13 cellular contexts compared by ENCODE assay signal in the genomic region with DNA sequence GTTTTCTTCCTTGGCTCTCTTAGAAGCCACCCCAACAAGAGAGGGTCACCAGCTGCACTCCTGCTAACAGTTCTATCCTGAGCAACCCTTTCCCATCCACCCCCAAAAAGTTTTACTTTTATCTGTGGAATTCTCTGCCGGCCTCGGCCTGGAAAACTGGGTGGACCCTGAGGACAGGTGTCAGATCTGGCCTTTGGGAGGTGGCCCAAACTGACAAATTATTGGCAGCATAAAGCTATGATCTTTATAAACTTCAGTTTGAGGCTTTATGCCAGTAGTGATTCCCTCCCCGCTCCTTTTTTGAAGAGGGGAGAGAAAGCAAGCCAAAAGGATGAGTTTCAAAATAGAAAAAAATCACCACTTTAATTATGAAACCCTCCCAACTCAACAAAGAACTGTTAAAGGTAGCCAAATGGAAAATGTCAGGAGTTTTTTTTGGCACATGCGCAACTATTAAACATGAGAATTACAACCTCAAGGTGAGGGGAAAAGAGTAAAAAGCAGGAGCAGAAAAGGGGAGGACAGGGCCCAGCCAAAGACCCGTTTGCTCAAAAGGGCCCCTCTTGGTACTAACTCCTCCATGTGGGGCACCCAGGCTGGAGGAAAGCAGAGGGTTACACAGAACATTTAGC. TPM values are rescaled to one million over a fixed set of nuclear protein-coding genes. Genes with fewer than 3 reads are reported as not detected.
A peak's percentile ranks its signal among the peaks of the same experiment; 100 is the strongest.
DNase-seq lines count a peak whose midpoint lies in the region; ATAC-seq, FAIRE-seq and TF ChIP-seq lines count a peak whose summit lies in the region.
"Had no signal": no experiment of that assay in that cellular context is flagged by ENCODE, and none has a peak within 500 bp of the region (broad histone marks: within the 10 kb centered on the region; RNA-seq: fewer than 3 reads in every experiment).

No MANE protein-coding gene starts in this region.

- H3K9me3 Mint-ChIP-seq in activated naive CD8-positive, alpha-beta T cell treated with anti-CD3 and anti-CD28 coated beads, Interleukin-2, amount 10 ng/mL, durations not matched to agents 7 days and 5 days = no peaks in the 10 kb centered on the region
- H3K9me3 Mint-ChIP-seq in natural killer cell treated with Interleukin-12 subunit alpha and Interleukin-12 subunit beta and Interleukin-15 and Interleukin-18, amount 100 ng/mL, for 72 hours = no peaks in the 10 kb centered on the region

- peaks cover 8% of the 10 kb centered on the region for H3K36me3 Mint-ChIP-seq in activated naive CD8-positive, alpha-beta T cell treated with anti-CD3 and anti-CD28 coated beads, Interleukin-2, amount 10 ng/mL, durations not matched to agents 7 days and 5 days
- H3K36me3 Mint-ChIP-seq in natural killer cell treated with Interleukin-12 subunit alpha and Interleukin-12 subunit beta and Interleukin-15 and Interleukin-18, amount 100 ng/mL, for 72 hours = no peaks in the 10 kb centered on the region

- H3K9ac ChIP-seq in HUES48 (ENCODE audit: low read depth, low read length) = no peak overlapping the region

- TF ChIP-seq CTCF in C4-2B (conservative IDR thresholded peaks at IDR 0.05) (no peak), WERI-Rb-1 (IDR thresholded peaks at IDR 0.05; ENCODE audit: low read depth, low read length) (no peak)

- DNase-seq in activated naive CD8-positive, alpha-beta T cell treated with anti-CD3 and anti-CD28 coated beads, Interleukin-2, amount 10 ng/mL, durations not matched to agents 7 days and 5 days = no peak
- DNase-seq in natural killer cell treated with Interleukin-12 subunit alpha and Interleukin-12 subunit beta and Interleukin-15 and Interleukin-18, amount 100 ng/mL, for 72 hours (ENCODE audit: low spot score) = no peak
- no peak for DNase-seq in SHP77 treated with DMSO at 0.1 percent for 48 hours (lab: John Stamatoyannopoulos, UW)
- no peak for DNase-seq in GM12891 (ENCODE audit: insufficient read length, low spot score)
- no peak for DNase-seq in WERI-Rb-1
- DNase-seq: NCI-H1048, NCI-H510A treated with DMSO at 0.1 percent for 48 hours had no signal

- no peaks in the 10 kb centered on the region for H3K9me3 ChIP-seq in HUES48 (ENCODE audit: control insufficient read depth, insufficient read depth, low read length)
- no peaks in the 10 kb centered on the region for H3K9me3 ChIP-seq in WERI-Rb-1 (ENCODE audit: severe bottlenecking)
- H3K9me3 ChIP-seq: tibial nerve had no signal

- H3K27ac Mint-ChIP-seq in activated naive CD8-positive, alpha-beta T cell treated with anti-CD3 and anti-CD28 coated beads, Interleukin-2, amount 10 ng/mL, durations not matched to agents 7 days and 5 days = peak overlapping the region; percentile 65
- H3K27ac Mint-ChIP-seq in natural killer cell treated with Interleukin-12 subunit alpha and Interleukin-12 subunit beta and Interleukin-15 and Interleukin-18, amount 100 ng/mL, for 72 hours = peak overlapping the region; percentile 10 to 64

- H3K27ac ChIP-seq in C4-2B (peak overlapping the region; percentile 57), HUES48 (ENCODE audit: low read depth, low read length) (peak overlapping the region; percentile 14), WERI-Rb-1 (no peak overlapping the region)

- H3K4me1 Mint-ChIP-seq in activated naive CD8-positive, alpha-beta T cell treated with anti-CD3 and anti-CD28 coated beads, Interleukin-2, amount 10 ng/mL, durations not matched to agents 7 days and 5 days = peaks cover 30% of the 10 kb centered on the region
- peaks cover 38 to 62% of the 10 kb centered on the region in 2 donors for H3K4me1 Mint-ChIP-seq in natural killer cell treated with Interleukin-12 subunit alpha and Interleukin-12 subunit beta and Interleukin-15 and Interleukin-18, amount 100 ng/mL, for 72 hours (ENCODE audit: low read depth in 2 of 2)

- peak; percentile 8 for ATAC-seq in activated naive CD8-positive, alpha-beta T cell treated with anti-CD3 and anti-CD28 coated beads, Interleukin-2, amount 10 ng/mL, durations not matched to agents 7 days and 5 days (ENCODE audit: low read depth)
- ATAC-seq in natural killer cell treated with Interleukin-12 subunit alpha and Interleukin-12 subunit beta and Interleukin-15 and Interleukin-18, amount 100 ng/mL, for 72 hours = peak in 1 of 2 donors; percentile 29
- ATAC-seq in GM18858 (IDR thresholded peaks at IDR 0.05; ENCODE audit: unreplicated experiment) = no peak

- TF ChIP-seq POLR2A in GM12891 (IDR thresholded peaks at IDR 0.05; ENCODE audit: low read depth, low read length) = no peak

- peak overlapping the region; percentile 13 for H3K4me3 Mint-ChIP-seq in activated naive CD8-positive, alpha-beta T cell treated with anti-CD3 and anti-CD28 coated beads, Interleukin-2, amount 10 ng/mL, durations not matched to agents 7 days and 5 days
- peak overlapping the region; percentile 67 for H3K4me3 Mint-ChIP-seq in natural killer cell treated with Interleukin-12 subunit alpha and Interleukin-12 subunit beta and Interleukin-15 and Interleukin-18, amount 100 ng/mL, for 72 hours

- H3K4me3 ChIP-seq in HUES48 (ENCODE audit: low read depth, low read length) (no peak overlapping the region), WERI-Rb-1 (ENCODE audit: low read depth, low read length) (no peak overlapping the region)
- H3K4me3 ChIP-seq: tibial nerve had no signal

- H3K36me3 ChIP-seq in HUES48 (ENCODE audit: control insufficient read depth, insufficient read depth, low read length) (peaks cover 4% of the 10 kb centered on the region; the same call in 1 of the 2 replicates), WERI-Rb-1 (no peaks in the 10 kb centered on the region)
- H3K36me3 ChIP-seq: tibial nerve had no signal

- FAIRE-seq in GM12891 (lab: Jason Lieb, UNC) = no peak
- FAIRE-seq: bronchial epithelial cell, islet of Langerhans had no signal

- H3K4me1 ChIP-seq in HUES48 (ENCODE audit: control insufficient read depth, insufficient read depth, low read length) = peaks cover 64% of the 10 kb centered on the region

- no peaks in the 10 kb centered on the region for H3K27me3 Mint-ChIP-seq in activated naive CD8-positive, alpha-beta T cell treated with anti-CD3 and anti-CD28 coated beads, Interleukin-2, amount 10 ng/mL, durations not matched to agents 7 days and 5 days
- H3K27me3 Mint-ChIP-seq in natural killer cell treated with Interleukin-12 subunit alpha and Interleukin-12 subunit beta and Interleukin-15 and Interleukin-18, amount 100 ng/mL, for 72 hours = no peaks in the 10 kb centered on the region

- POLR2A ChIA-PET in activated naive CD8-positive, alpha-beta T cell treated with anti-CD3 and anti-CD28 coated beads, Interleukin-2, amount 10 ng/mL, durations not matched to agents 7 days and 5 days (lab: Charles Lee) = no interaction called here

- H3K27me3 ChIP-seq in HUES48 (ENCODE audit: control insufficient read depth, insufficient read depth, low read length) (no peaks in the 10 kb centered on the region), WERI-Rb-1 (ENCODE audit: insufficient read depth, low read depth, severe bottlenecking) (no peaks in the 10 kb centered on the region)
- H3K27me3 ChIP-seq: tibial nerve had no signal

TF ChIP-seq in GM12891, 5 proteins besides CTCF, POLR2A, EP300 and RAD21:
- TF ChIP-seq TAF1 (IDR thresholded peaks at IDR 0.05; ENCODE audit: low read depth, low read length) (no peak), SPI1 (IDR thresholded peaks at IDR 0.05; ENCODE audit: low read depth, low read length) (no peak), POLR2AphosphoS5 (IDR thresholded peaks at IDR 0.05; ENCODE audit: low read depth, low read length) (no peak), PAX5 (IDR thresholded peaks at IDR 0.05; ENCODE audit: insufficient read depth, low read length, severe bottlenecking) (no peak), POU2F2 (IDR thresholded peaks at IDR 0.05; ENCODE audit: low read depth, low read length) (no peak)
TF ChIP-seq in GM12891: peak in this region for 0.

RNA-seq across cellular contexts. Expression of gene FBXW11, which starts 49.5 kb away (rescaled TPM):
- total RNA-seq in activated naive CD8-positive, alpha-beta T cell treated with anti-CD3 and anti-CD28 coated beads, Interleukin-2, amount 10 ng/mL, durations not matched to agents 7 days and 5 days = 10 to 100 TPM; 35.4 to 37.7 TPM
- total RNA-seq in natural killer cell treated with Interleukin-12 subunit alpha and Interleukin-12 subunit beta and Interleukin-15 and Interleukin-18, amount 100 ng/mL, for 72 hours = 10 to 100 TPM; 47.3 to 54.8 TPM
- polyA plus RNA-seq in GM12891 (2012; ENCODE audit: low read depth, missing spikeins) = 17.4 TPM
